9 cellular contexts compared by ENCODE assay signal in the genomic region with DNA sequence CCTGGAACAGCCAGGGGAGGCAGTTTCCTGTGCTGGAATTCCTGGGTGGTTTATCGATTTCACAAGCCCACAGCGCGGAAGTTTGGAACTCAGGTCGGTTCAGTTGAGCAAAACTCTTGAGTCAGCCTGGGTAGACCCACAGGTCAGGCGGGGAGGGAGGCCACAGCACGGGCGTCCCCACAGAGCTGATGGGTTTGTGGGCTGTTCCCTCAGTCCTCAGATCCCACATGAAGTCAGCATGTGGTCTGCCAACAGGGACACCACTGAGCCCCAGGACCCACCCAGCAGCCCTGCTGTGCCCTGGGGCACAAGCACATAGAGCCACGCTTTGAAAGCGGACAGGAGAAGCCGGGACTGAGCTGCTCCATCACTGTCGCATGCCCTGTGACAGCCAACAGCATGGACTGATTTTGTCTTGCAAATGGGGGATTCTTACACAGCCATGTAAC. TPM values are rescaled to one million over a fixed set of nuclear protein-coding genes. Genes with fewer than 3 reads are reported as not detected.
DNase-seq lines count a peak whose midpoint lies in the region; ATAC-seq and TF ChIP-seq lines count a peak whose summit lies in the region.
"Had no signal": no experiment of that assay in that cellular context is flagged by ENCODE, and none has a peak within 500 bp of the region (broad histone marks: within the 10 kb centered on the region; RNA-seq: fewer than 3 reads in every experiment).

No MANE protein-coding gene starts in this region.

- H3K9me3 ChIP-seq in cardiac muscle cell (ENCODE audit: low read depth) (no peaks in the 10 kb centered on the region), right atrium auricular region (no peaks in the 10 kb centered on the region), fibroblast of lung (ENCODE audit: control insufficient read depth, insufficient read depth, low read depth, low read length) (no peaks in the 10 kb centered on the region), aorta (ENCODE audit: control insufficient read depth, low read length) (no peaks in the 10 kb centered on the region)

- H3K4me3 ChIP-seq in cardiac muscle cell (no peak overlapping the region), right atrium auricular region (no peak overlapping the region), fibroblast of lung (replicated peaks in 1 of 4; ENCODE audit: control extremely low read depth in 1 of 4, insufficient read depth in 1 of 4, low read depth in 3 of 4, low read length in 4 of 4) (no peak overlapping the region), aorta (ENCODE audit: low read length in 2 of 2) (no peak overlapping the region)

- TF ChIP-seq CTCF in cardiac muscle cell (IDR thresholded peaks at IDR 0.05; ENCODE audit: low read depth, low read length) (peak; percentile 13), right atrium auricular region (IDR thresholded peaks at IDR 0.05) (no peak), fibroblast of lung (conservative IDR thresholded peaks at IDR 0.05 in 1 of 2, IDR thresholded peaks at IDR 0.05 in 1 of 2; ENCODE audit: low read depth in 1 of 2, low read length in 2 of 2) (no peak)

- H3K9ac ChIP-seq in fibroblast of lung (ENCODE audit: insufficient read depth, low read length): no peak overlapping the region

- H3K4me2 ChIP-seq in fibroblast of lung (ENCODE audit: extremely low read depth, insufficient read depth, low read length): no peak overlapping the region

- DNase-seq in cardiac muscle cell (ENCODE audit: low read depth in 1 of 2, low spot score in 1 of 2): peak in 1 of 2 donors; percentile 80
- no peak for DNase-seq in right atrium auricular region (ENCODE audit: low spot score)
- DNase-seq in HuH-7.5 (ENCODE audit: low spot score): peak; percentile 48
- peak; percentile 47 to 56 for DNase-seq in fibroblast of lung (ENCODE audit: low read depth in 2 of 2)
- DNase-seq in aorta: peak; percentile 40 to 54
- DNase-seq in NCI-H2196 (lab: John Stamatoyannopoulos, UW; ENCODE audit: unreplicated experiment): no peak
- DNase-seq in activated CD8-positive, alpha-beta memory T cell treated with anti-CD3 and anti-CD28 coated beads for 24 hours: no peak
- no peak for DNase-seq in NCI-H2029 treated with DMSO at 0.1 percent for 48 hours (lab: John Stamatoyannopoulos, UW)

- no peaks in the 10 kb centered on the region for H3K36me3 ChIP-seq in cardiac muscle cell
- H3K36me3 ChIP-seq in right atrium auricular region: no peaks in the 10 kb centered on the region
- H3K36me3 ChIP-seq in fibroblast of lung (ENCODE audit: control insufficient read depth, insufficient read depth, low read length): no peaks in the 10 kb centered on the region
- no peaks in the 10 kb centered on the region for H3K36me3 ChIP-seq in aorta (ENCODE audit: control insufficient read depth in 1 of 2, insufficient read depth in 2 of 2, low read length in 1 of 2)

- H3K27me3 ChIP-seq in cardiac muscle cell (peaks cover 22% of the 10 kb centered on the region), right atrium auricular region (no peaks in the 10 kb centered on the region), fibroblast of lung (ENCODE audit: control insufficient read depth, insufficient read depth, low read length) (no peaks in the 10 kb centered on the region), aorta (ENCODE audit: control insufficient read depth in 1 of 2, insufficient read depth in 2 of 2, low read length in 1 of 2) (no peaks in the 10 kb centered on the region)

- 82 to 84% methylated on average over 11 of the region's 11 CpGs for WGBS in aorta, 2 donors

- H4K20me1 ChIP-seq in fibroblast of lung (ENCODE audit: control insufficient read depth, extremely low read depth, insufficient read depth, low read length): no peaks in the 10 kb centered on the region

- no peaks in the 10 kb centered on the region for H3K79me2 ChIP-seq in fibroblast of lung (ENCODE audit: control insufficient read depth, insufficient read depth, low read length)

- H3K4me1 ChIP-seq in cardiac muscle cell (ENCODE audit: low read depth) (no peaks in the 10 kb centered on the region), right atrium auricular region (no peaks in the 10 kb centered on the region), fibroblast of lung (ENCODE audit: control insufficient read depth, extremely low read depth, insufficient read depth, low read length) (peaks cover 3% of the 10 kb centered on the region), aorta (ENCODE audit: control insufficient read depth in 1 of 2, insufficient read depth in 2 of 2, low read length in 2 of 2) (no peaks in the 10 kb centered on the region)

- H3K27ac ChIP-seq in cardiac muscle cell: no peak overlapping the region
- no peak overlapping the region for H3K27ac ChIP-seq in right atrium auricular region
- H3K27ac ChIP-seq in fibroblast of lung (ENCODE audit: insufficient read depth, low read length): peak overlapping the region; percentile 16
- no peak overlapping the region for H3K27ac ChIP-seq in aorta (ENCODE audit: low read depth in 1 of 2, low read length in 2 of 2)
- H3K27ac ChIP-seq: C4-2B had no signal

- intact Hi-C loops in aorta (cut with DNase I): no loop called here

- H2AFZ ChIP-seq in fibroblast of lung (ENCODE audit: low read length): peak overlapping the region; percentile 46

- ATAC-seq in aorta (ENCODE audit: low FRiP score): no peak

RNA-seq across cellular contexts. Expression of gene BMP8A, which starts 17.4 kb away (rescaled TPM):
- total RNA-seq in cardiac muscle cell (0.09 and 0.46 TPM in 2 replicates), right atrium auricular region (1 to 10 TPM; 1.4 to 3.2 TPM), fibroblast of lung (0.26 and 0.33 TPM in 2 replicates), aorta (not detected)
- polyA plus RNA-seq in cardiac muscle cell (0.54 and 0.70 TPM in 2 replicates), fibroblast of lung (0.41 TPM in 1 of 2 replicates, not detected in the other), aorta (not detected)
- polyA plus RNA-seq in fibroblast of lung (2012): 0.33 TPM in 1 of 2 replicates, not detected in the other
- 0.35 TPM in 1 of 2 replicates, not detected in the other for polyA minus RNA-seq in fibroblast of lung (ENCODE audit: low replicate concordance)

Comparison
In these comparisons a context has a peak if more than half of its experiments do, and no peak if none do; other contexts are left out.
1. DNase-seq: peak in HuH-7.5 (single experiment), fibroblast of lung (2 of 2) and aorta (2 of 2); none in right atrium auricular region (single experiment), NCI-H2196 (single experiment), activated CD8-positive, alpha-beta memory T cell treated with anti-CD3 and anti-CD28 coated beads for 24 hours (single experiment) and NCI-H2029 treated with DMSO at 0.1 percent for 48 hours (single experiment).